1 cellular context compared by ENCODE assay signal in the genomic region with DNA sequence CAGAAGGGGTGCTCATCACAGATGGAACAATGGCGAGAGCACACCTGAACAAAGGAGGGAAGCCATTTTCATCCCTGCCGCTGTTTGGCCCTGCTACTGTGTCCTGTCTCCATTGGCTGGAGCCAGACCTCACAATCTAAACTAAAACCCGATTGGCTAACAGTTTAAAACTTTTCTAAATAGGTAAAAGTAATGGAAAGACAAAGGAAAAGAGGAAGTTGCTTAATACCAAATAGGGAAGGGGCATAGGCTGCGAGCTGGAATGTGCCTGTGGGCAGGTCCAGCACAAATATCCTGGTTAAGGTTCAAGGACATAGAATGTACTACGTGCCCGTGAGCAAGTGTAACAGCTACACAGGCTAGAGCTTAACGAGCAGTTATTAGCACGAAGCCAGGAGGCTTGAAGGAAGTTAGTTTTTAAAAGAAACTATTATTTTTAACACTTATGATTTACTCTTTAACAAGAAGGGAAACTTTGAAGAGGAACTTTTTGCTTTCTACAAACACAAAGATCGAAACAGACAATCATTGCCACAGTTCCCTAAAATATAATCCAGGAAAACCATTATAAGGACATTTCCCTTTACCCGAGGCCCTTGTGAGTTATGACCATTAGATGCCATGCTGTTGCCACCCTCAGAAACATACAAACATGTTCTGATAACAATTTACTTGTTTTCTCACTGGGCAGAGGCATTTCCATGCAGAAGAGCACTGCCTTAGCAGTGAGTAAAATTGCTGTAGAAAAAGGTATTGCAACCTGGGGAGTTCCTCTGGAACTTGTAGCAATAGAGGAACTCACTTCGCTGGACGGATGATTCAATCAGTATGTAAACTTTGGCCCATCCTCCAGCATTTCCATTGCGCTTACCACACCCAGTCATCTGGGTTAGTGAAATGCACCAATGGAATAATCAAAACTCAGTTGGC.
TF ChIP-seq lines count a peak whose summit lies in the region.

No MANE protein-coding gene starts in this region.

TF ChIP-seq in K562, 482 proteins besides CTCF, POLR2A, EP300 and RAD21 (continued from another document and continues in another):
- TF ChIP-seq, protein P1, sequence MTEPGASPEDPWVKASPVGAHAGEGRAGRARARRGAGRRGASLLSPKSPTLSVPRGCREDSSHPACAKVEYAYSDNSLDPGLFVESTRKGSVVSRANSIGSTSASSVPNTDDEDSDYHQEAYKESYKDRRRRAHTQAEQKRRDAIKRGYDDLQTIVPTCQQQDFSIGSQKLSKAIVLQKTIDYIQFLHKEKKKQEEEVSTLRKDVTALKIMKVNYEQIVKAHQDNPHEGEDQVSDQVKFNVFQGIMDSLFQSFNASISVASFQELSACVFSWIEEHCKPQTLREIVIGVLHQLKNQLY (CRISPR knock-in tag; conservative IDR thresholded peaks at IDR 0.05): no peak
- no peak for TF ChIP-seq NUFIP1 (IDR thresholded peaks at IDR 0.05; ENCODE audit: partially characterized antibody)
- no peak for TF ChIP-seq KDM1A (IDR thresholded peaks at IDR 0.05)
- TF ChIP-seq ZNF140 (CRISPR knock-in tag; IDR thresholded peaks at IDR 0.05): no peak
- TF ChIP-seq MBD2 (IDR thresholded peaks at IDR 0.05; ENCODE audit: borderline replicate concordance, low read depth): no peak
- TF ChIP-seq ARID1B (IDR thresholded peaks at IDR 0.05): peak; percentile 57
- no peak for TF ChIP-seq ZNF239 (CRISPR knock-in tag; IDR thresholded peaks at IDR 0.05)
- TF ChIP-seq ZNF79 (CRISPR knock-in tag; IDR thresholded peaks at IDR 0.05; ENCODE audit: low read depth): peak; percentile 41; the same call in 1 of the 2 replicates
- TF ChIP-seq YY1 (IDR thresholded peaks at IDR 0.05; ENCODE audit: borderline replicate concordance in 1 of 3, control insufficient read depth in 1 of 3, extremely low read depth in 1 of 3, insufficient read depth in 3 of 3, insufficient read length in 1 of 3, insufficient replicate concordance in 2 of 3, low read depth in 1 of 3, low read length in 2 of 3): peak in 1 of 3 experiments; percentile 54
- TF ChIP-seq, protein P2, sequence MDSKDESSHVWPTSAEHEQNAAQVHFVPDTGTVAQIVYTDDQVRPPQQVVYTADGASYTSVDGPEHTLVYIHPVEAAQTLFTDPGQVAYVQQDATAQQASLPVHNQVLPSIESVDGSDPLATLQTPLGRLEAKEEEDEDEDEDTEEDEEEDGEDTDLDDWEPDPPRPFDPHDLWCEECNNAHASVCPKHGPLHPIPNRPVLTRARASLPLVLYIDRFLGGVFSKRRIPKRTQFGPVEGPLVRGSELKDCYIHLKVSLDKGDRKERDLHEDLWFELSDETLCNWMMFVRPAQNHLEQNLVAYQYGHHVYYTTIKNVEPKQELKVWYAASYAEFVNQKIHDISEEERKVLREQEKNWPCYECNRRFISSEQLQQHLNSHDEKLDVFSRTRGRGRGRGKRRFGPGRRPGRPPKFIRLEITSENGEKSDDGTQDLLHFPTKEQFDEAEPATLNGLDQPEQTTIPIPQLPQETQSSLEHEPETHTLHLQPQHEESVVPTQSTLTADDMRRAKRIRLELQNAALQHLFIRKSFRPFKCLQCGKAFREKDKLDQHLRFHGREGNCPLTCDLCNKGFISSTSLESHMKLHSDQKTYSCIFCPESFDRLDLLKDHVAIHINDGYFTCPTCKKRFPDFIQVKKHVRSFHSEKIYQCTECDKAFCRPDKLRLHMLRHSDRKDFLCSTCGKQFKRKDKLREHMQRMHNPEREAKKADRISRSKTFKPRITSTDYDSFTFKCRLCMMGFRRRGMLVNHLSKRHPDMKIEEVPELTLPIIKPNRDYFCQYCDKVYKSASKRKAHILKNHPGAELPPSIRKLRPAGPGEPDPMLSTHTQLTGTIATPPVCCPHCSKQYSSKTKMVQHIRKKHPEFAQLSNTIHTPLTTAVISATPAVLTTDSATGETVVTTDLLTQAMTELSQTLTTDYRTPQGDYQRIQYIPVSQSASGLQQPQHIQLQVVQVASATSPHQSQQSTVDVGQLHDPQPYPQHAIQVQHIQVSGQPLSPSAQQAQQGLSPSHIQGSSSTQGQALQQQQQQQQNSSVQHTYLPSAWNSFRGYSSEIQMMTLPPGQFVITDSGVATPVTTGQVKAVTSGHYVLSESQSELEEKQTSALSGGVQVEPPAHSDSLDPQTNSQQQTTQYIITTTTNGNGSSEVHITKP (IDR thresholded peaks at IDR 0.05; ENCODE audit: partially characterized antibody): no peak
- TF ChIP-seq, protein P3, sequence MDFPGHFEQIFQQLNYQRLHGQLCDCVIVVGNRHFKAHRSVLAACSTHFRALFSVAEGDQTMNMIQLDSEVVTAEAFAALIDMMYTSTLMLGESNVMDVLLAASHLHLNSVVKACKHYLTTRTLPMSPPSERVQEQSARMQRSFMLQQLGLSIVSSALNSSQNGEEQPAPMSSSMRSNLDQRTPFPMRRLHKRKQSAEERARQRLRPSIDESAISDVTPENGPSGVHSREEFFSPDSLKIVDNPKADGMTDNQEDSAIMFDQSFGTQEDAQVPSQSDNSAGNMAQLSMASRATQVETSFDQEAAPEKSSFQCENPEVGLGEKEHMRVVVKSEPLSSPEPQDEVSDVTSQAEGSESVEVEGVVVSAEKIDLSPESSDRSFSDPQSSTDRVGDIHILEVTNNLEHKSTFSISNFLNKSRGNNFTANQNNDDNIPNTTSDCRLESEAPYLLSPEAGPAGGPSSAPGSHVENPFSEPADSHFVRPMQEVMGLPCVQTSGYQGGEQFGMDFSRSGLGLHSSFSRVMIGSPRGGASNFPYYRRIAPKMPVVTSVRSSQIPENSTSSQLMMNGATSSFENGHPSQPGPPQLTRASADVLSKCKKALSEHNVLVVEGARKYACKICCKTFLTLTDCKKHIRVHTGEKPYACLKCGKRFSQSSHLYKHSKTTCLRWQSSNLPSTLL (IDR thresholded peaks at IDR 0.05): no peak
- no peak for TF ChIP-seq ZC3H11A (IDR thresholded peaks at IDR 0.05; ENCODE audit: low read depth, low read length)
- TF ChIP-seq SRSF7 (optimal IDR thresholded peaks at IDR 0.05; ENCODE audit: low read depth, low read length): no peak
- peak; percentile 12; the same call in 1 of the 2 replicates for TF ChIP-seq CC2D1A (IDR thresholded peaks at IDR 0.05)
- TF ChIP-seq SMARCA4 (IDR thresholded peaks at IDR 0.05): peak; percentile 80; the same call in 1 of the 2 replicates
- no peak for TF ChIP-seq ZNF316 (IDR thresholded peaks at IDR 0.05)
- TF ChIP-seq SMAD2 (IDR thresholded peaks at IDR 0.05; ENCODE audit: low read depth, low read length): no peak
- no peak for TF ChIP-seq ARHGAP35 (IDR thresholded peaks at IDR 0.05; ENCODE audit: partially characterized antibody)
- TF ChIP-seq ZNF766 (CRISPR knock-in tag; conservative IDR thresholded peaks at IDR 0.05): peak; percentile 77
- no peak for TF ChIP-seq HNRNPLL (IDR thresholded peaks at IDR 0.05; ENCODE audit: low read depth, low read length, poor library complexity, severe bottlenecking)
- no peak for TF ChIP-seq NFXL1 (CRISPR knock-in tag; IDR thresholded peaks at IDR 0.05)
- no peak for TF ChIP-seq SMARCB1 (IDR thresholded peaks at IDR 0.05; ENCODE audit: insufficient read length, low read depth)
- peak; percentile 70 for TF ChIP-seq BACH1 (tag; IDR thresholded peaks at IDR 0.05)
- no peak for TF ChIP-seq PTBP1 (IDR thresholded peaks at IDR 0.05; ENCODE audit: low read depth, low read length)
- TF ChIP-seq SNRNP70 (optimal IDR thresholded peaks at IDR 0.05; ENCODE audit: low read depth, low read length): no peak
- TF ChIP-seq DDX20 (tag; IDR thresholded peaks at IDR 0.05; ENCODE audit: low read depth): peak; percentile 38; the same call in 1 of the 2 replicates
- no peak for TF ChIP-seq POLR3G (IDR thresholded peaks at IDR 0.05; ENCODE audit: extremely low read depth, insufficient read length, insufficient replicate concordance)
- TF ChIP-seq ELF1 (tag; IDR thresholded peaks at IDR 0.05): peak; percentile 43
- TF ChIP-seq, protein P4, sequence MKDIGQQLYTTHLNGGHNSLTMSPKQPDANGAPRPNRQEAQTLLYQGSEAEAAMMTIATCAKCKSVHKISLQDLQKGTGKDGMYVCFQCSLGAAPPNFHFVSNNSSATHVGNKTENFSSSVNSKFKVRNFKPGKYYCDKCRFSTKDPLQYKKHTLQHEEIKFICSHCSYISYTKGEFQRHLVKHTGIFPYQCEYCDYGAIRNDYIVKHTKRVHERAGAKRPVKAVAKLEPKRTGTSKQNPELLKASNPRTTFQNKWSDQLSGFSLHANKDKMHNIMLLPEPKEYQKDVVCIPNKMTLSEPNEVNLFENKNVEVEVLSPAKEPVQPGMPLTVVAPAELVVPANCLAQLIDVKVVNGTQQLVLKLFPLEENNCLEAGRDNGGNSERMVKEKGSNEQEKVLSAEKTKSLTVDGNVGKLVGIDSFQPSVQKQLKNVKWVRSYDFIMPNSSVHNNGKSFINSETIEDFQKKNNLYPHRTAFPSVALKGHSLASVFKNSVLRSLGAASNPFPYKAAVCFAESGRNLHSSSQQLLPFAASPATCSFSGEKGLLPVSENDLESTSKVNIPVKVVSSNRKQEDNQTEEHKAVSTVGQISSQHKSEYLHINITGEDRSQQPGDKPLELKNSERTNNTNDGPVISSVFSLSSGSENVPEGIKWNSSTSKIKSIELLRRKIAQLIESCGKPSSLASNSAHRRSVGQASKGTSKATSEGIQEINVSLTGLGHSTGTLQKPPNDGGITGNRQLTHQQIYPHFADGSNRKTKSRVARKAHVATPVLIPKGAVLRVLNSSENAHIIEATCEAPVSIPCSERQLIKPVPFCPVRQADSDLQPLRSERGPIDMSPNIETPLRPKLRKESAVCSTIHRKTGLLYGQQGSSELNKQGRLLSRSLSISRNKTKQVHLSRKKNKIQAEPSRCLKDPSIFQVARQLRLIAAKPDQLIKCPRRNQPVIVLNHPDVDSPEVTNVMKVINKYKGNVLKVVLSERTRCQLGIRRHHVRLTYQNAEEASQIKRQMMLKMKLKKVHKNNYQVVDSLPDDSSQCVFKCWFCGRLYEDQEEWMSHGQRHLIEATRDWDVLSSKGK (CRISPR knock-in tag; IDR thresholded peaks at IDR 0.05): no peak
- TF ChIP-seq DMBX1 (CRISPR knock-in tag; IDR thresholded peaks at IDR 0.05; ENCODE audit: borderline replicate concordance): peak; percentile 27; the same call in 1 of the 2 replicates
- no peak for TF ChIP-seq ZNF717 (CRISPR knock-in tag; IDR thresholded peaks at IDR 0.05)
- TF ChIP-seq, protein P5, sequence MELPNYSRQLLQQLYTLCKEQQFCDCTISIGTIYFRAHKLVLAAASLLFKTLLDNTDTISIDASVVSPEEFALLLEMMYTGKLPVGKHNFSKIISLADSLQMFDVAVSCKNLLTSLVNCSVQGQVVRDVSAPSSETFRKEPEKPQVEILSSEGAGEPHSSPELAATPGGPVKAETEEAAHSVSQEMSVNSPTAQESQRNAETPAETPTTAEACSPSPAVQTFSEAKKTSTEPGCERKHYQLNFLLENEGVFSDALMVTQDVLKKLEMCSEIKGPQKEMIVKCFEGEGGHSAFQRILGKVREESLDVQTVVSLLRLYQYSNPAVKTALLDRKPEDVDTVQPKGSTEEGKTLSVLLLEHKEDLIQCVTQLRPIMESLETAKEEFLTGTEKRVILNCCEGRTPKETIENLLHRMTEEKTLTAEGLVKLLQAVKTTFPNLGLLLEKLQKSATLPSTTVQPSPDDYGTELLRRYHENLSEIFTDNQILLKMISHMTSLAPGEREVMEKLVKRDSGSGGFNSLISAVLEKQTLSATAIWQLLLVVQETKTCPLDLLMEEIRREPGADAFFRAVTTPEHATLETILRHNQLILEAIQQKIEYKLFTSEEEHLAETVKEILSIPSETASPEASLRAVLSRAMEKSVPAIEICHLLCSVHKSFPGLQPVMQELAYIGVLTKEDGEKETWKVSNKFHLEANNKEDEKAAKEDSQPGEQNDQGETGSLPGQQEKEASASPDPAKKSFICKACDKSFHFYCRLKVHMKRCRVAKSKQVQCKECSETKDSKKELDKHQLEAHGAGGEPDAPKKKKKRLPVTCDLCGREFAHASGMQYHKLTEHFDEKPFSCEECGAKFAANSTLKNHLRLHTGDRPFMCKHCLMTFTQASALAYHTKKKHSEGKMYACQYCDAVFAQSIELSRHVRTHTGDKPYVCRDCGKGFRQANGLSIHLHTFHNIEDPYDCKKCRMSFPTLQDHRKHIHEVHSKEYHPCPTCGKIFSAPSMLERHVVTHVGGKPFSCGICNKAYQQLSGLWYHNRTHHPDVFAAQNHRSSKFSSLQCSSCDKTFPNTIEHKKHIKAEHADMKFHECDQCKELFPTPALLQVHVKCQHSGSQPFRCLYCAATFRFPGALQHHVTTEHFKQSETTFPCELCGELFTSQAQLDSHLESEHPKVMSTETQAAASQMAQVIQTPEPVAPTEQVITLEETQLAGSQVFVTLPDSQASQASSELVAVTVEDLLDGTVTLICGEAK (IDR thresholded peaks at IDR 0.05): no peak; the same call in 1 of the 2 replicates
- TF ChIP-seq, protein P5 (CRISPR knock-in tag; IDR thresholded peaks at IDR 0.05): no peak
- no peak for TF ChIP-seq SAFB2 (IDR thresholded peaks at IDR 0.05; ENCODE audit: borderline replicate concordance, low read depth, low read length, severe bottlenecking)
- TF ChIP-seq MTF1 (CRISPR knock-in tag; IDR thresholded peaks at IDR 0.05; ENCODE audit: borderline replicate concordance): no peak
